ENCODE assay signal across 8 cellular contexts in the genomic region with DNA sequence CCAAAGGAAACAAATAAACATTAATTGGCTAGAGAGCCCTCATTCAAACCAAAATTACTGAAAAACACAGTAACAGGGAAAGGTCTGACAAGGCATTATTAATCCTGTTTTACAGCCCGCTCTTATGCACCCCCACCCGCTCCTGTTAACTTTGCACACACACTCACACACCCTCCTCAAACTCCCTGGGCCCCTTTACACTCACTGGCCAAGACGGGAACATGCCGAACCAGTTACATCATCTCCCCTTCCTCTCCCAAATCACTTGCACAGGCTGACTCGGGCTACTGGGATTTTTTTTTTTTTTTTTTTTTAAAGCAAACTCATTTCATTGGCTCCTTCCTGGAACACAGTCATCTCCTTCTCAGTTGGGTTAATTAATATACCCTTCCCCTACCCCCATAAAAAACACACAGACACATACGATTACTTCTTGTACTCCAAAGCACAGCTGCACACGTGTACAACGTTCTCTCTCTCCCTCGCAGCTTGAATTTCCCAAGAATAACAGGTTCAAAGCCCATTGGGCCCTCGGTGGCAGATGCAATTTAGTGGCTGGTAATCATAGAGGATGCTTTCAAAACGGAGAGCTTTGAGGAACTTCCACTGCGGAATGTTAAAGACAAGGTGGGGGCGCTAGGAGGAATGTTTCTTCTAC. TPM values are rescaled to one million over a fixed set of nuclear protein-coding genes. Genes with fewer than 3 reads are reported as not detected.
DNase-seq lines count a peak whose midpoint lies in the region; ATAC-seq and TF ChIP-seq lines count a peak whose summit lies in the region.

No MANE protein-coding gene starts in this region.

- TF ChIP-seq CTCF in PC-3 (conservative IDR thresholded peaks at IDR 0.05; ENCODE audit: low read depth, low read length) (no peak), osteocyte (IDR thresholded peaks at IDR 0.05) (no peak)

- H2AFZ ChIP-seq in PC-3 (ENCODE audit: low read length) = peak overlapping the region; percentile 3; the same call in 1 of the 2 replicates

- H4K20me1 ChIP-seq in PC-3 (ENCODE audit: low read length) = no peaks in the 10 kb centered on the region

- H3K36me3 Mint-ChIP-seq in osteocyte (ENCODE audit: unreplicated experiment) = peaks cover 21% of the 10 kb centered on the region

- BruUV-seq in PC-3 (replicated peaks; lab: Mats Ljungman, UMichigan) = no TSS peak

- H3K27ac ChIP-seq in PC-3 (ENCODE audit: low read length) = peak overlapping the region; percentile 40

- 0 out of 2 replicates have a peak overlapping the region, but pooled peaks have one; percentile 2 for H3K4me3 ChIP-seq in PC-3 (ENCODE audit: low read length)

- peaks cover 81% of the 10 kb centered on the region for H3K4me1 Mint-ChIP-seq in osteocyte (ENCODE audit: unreplicated experiment)

- H3K4me2 ChIP-seq in PC-3 (ENCODE audit: low read length) = peak overlapping the region; percentile 44

- peak overlapping the region; percentile 84 for H3K27ac Mint-ChIP-seq in osteocyte (ENCODE audit: unreplicated experiment)

- H3K9me2 ChIP-seq in PC-3 (replicated peaks; ENCODE audit: low read length) = no peaks in the 10 kb centered on the region

- intact Hi-C loops in PC-3 (cut with micrococcal nuclease) = no loop called here

- H3K79me2 ChIP-seq in PC-3 (ENCODE audit: low read length) = peaks cover 13% of the 10 kb centered on the region; the same call in 1 of the 2 replicates

- H3K9me3 ChIP-seq in PC-3 (ENCODE audit: low read length) = no peaks in the 10 kb centered on the region

- no peaks in the 10 kb centered on the region for H3K27me3 Mint-ChIP-seq in osteocyte (ENCODE audit: unreplicated experiment)

- H3K9ac ChIP-seq in PC-3 (ENCODE audit: low read length) = no peak overlapping the region

- H3F3A ChIP-seq in PC-3 (ENCODE audit: low read length, unreplicated experiment) = no peaks in the 10 kb centered on the region

- ATAC-seq in PC-3 (peak; percentile 83), GM18498 (IDR thresholded peaks at IDR 0.05; ENCODE audit: unreplicated experiment) (no peak), HG02678 (IDR thresholded peaks at IDR 0.05; ENCODE audit: unreplicated experiment) (no peak)

- CTCF ChIA-PET in PC-3 (lab: Charles Lee) = no interaction called here

- POLR2A ChIA-PET in PC-3 (lab: Charles Lee; ENCODE audit: unreplicated experiment) = no interaction called here

- H3K4me3 Mint-ChIP-seq in osteocyte (ENCODE audit: unreplicated experiment) = peak overlapping the region; percentile 57

- no peaks in the 10 kb centered on the region for H3K27me3 ChIP-seq in PC-3 (ENCODE audit: low read length)

- peaks cover 34% of the 10 kb centered on the region for H3K4me1 ChIP-seq in PC-3 (ENCODE audit: insufficient read depth, low read length)

- H3K9me3 Mint-ChIP-seq in osteocyte (ENCODE audit: unreplicated experiment) = peaks cover 6% of the 10 kb centered on the region

- H3K36me3 ChIP-seq in PC-3 (ENCODE audit: low read depth, low read length) = no peaks in the 10 kb centered on the region

- DNase-seq in GM04504 (ENCODE audit: low read depth) (peak; percentile 61), PC-3 (peak; percentile 84), fibroblast of peridontal ligament (ENCODE audit: extremely low read depth) (peak; percentile 90), osteocyte (ENCODE audit: extremely low spot score, unreplicated experiment) (no peak), NCI-H510A treated with DMSO at 0.1 percent for 48 hours (lab: John Stamatoyannopoulos, UW) (no peak)
- DNase-seq in stimulated activated CD4-positive, alpha-beta T cell treated with anti-CD3 and anti-CD28 coated beads, Interleukin-2, amount 100 ng/mL, for 48 hours = no peak

RNA-seq across cellular contexts. Expression of a gene that starts 31.8 kb away (rescaled TPM):
- 4.0 and 5.6 TPM in 2 replicates for total RNA-seq in PC-3 (2014; rRNA removed)
- 36.7 and 39.8 TPM in 2 replicates for total RNA-seq in osteocyte

Comparison
In these comparisons a context has a peak if more than half of its experiments do, and no peak if none do; other contexts are left out.
1. DNase-seq: peak in GM04504 (single experiment), PC-3 (single experiment) and fibroblast of peridontal ligament (single experiment); none in osteocyte (single experiment), stimulated activated CD4-positive, alpha-beta T cell treated with anti-CD3 and anti-CD28 coated beads, Interleukin-2, amount 100 ng/mL, for 48 hours (0 of 2) and NCI-H510A treated with DMSO at 0.1 percent for 48 hours (single experiment).